In genomic region chr17:30084773-30085172, GRCh38 we compare ENCODE assay signal across 24 cellular contexts. TPM values are rescaled to one million over a fixed set of nuclear protein-coding genes. Genes with fewer than 3 reads are reported as not detected.
DNase-seq lines count a peak whose midpoint lies in the region; ATAC-seq, FAIRE-seq and TF ChIP-seq lines count a peak whose summit lies in the region.
"Had no signal": no experiment of that assay in that cellular context is flagged by ENCODE, and none has a peak within 500 bp of the region (broad histone marks: within the 10 kb centered on the region; RNA-seq: fewer than 3 reads in every experiment).

No MANE protein-coding gene starts in this region.

- no peak for FAIRE-seq in HepG2 (lab: Jason Lieb, UNC)
- no peak for FAIRE-seq in K562 (lab: Jason Lieb, UNC)
- FAIRE-seq: D721Med, G401.6, GM12892, HTR-8/SVneo had no signal

- peak; percentile 54; the same call in 1 of the 3 replicates for ATAC-seq in HepG2
- ATAC-seq in right lobe of liver, result no peak
- ATAC-seq in K562, result peak; percentile 55; the same call in 2 of the 3 replicates
- ATAC-seq: SK-N-SH treated with all-trans-retinoic acid at 6 μM for 48 hours had no signal

- 4% methylated on average over 6 of the region's 6 CpGs for WGBS in HepG2 (ENCODE audit: low lambda C conversion rate)
- 49% methylated on average over 6 of the region's 6 CpGs for WGBS in right lobe of liver (ENCODE audit: insufficient coverage, low coverage, low lambda C conversion rate, missing lambda C conversion rate)
- 17% methylated on average over 4 of the region's 6 CpGs for WGBS in K562 (ENCODE audit: insufficient coverage, low coverage, missing lambda C conversion rate)

- TF ChIP-seq CTCF in HepG2 (CRISPR knock-in tag; IDR thresholded peaks at IDR 0.05) (no peak), right lobe of liver (IDR thresholded peaks at IDR 0.05) (no peak), K562 (IDR thresholded peaks at IDR 0.05 in 2 of 3, conservative IDR thresholded peaks at IDR 0.05 in 1 of 3; ENCODE audit: insufficient read depth in 2 of 3, low read depth in 1 of 3, low read length in 3 of 3) (no peak), brain microvascular endothelial cell (IDR thresholded peaks at IDR 0.05; ENCODE audit: low read depth, low read length, missing control alignments) (no peak)

- no TSS peak for BruUV-seq in HepG2 (replicated peaks; lab: Mats Ljungman, UMichigan)
- no TSS peak for BruUV-seq in K562 (replicated peaks; lab: Mats Ljungman, UMichigan)

- no peaks in the 10 kb centered on the region for H3K9me3 ChIP-seq in HepG2 (ENCODE audit: low read length)
- H3K9me3 ChIP-seq in right lobe of liver, result no peaks in the 10 kb centered on the region
- H3K9me3 ChIP-seq in K562 (replicated peaks; ENCODE audit: control insufficient read depth, insufficient read depth, low read depth, low read length), result no peaks in the 10 kb centered on the region
- H3K9me3 ChIP-seq: BE2C had no signal

- no peaks in the 10 kb centered on the region for H3K79me2 ChIP-seq in HepG2 (ENCODE audit: insufficient read depth, low read length)
- no peaks in the 10 kb centered on the region for H3K79me2 ChIP-seq in K562 (ENCODE audit: control insufficient read depth, insufficient read depth, low read length)

- H3K9me1 ChIP-seq in K562 (ENCODE audit: control insufficient read depth, insufficient read depth, low read length), result no peaks in the 10 kb centered on the region

- intact Hi-C loops in HepG2 (cut with micrococcal nuclease; ENCODE audit: unreplicated experiment) (no loop called here), right lobe of liver (cut with DNase I) (no loop called here), K562 (cut with micrococcal nuclease) (no loop called here)

- no peaks in the 10 kb centered on the region for H3K36me3 ChIP-seq in HepG2 (replicated peaks in 1 of 2; ENCODE audit: control insufficient read depth in 1 of 2, insufficient read depth in 2 of 2, low read length in 2 of 2)
- no peaks in the 10 kb centered on the region for H3K36me3 ChIP-seq in right lobe of liver
- no peaks in the 10 kb centered on the region for H3K36me3 ChIP-seq in K562 (ENCODE audit: control insufficient read depth, insufficient read depth, low read length)
- no peaks in the 10 kb centered on the region for H3K36me3 ChIP-seq in brain microvascular endothelial cell (replicated peaks)
- H3K36me3 ChIP-seq: BE2C had no signal

- CTCF ChIA-PET in HepG2 (lab: Yijun Ruan, JAX; ENCODE audit: low intra/inter-chr PET ratio, low total read pairs), result no interaction called here
- CTCF ChIA-PET in K562 (lab: Yijun Ruan, JAX; ENCODE audit: low intra/inter-chr PET ratio), result no interaction called here

- DNase-seq in HepG2 (ENCODE audit: low spot score) (no peak), right lobe of liver (no peak), NCI-H2227 treated with DMSO at 0.1 percent for 48 hours (lab: John Stamatoyannopoulos, UW) (peak; percentile 69), K562 (ENCODE audit: extremely low read depth in 1 of 4, low spot score in 3 of 4) (no peak), NCI-H446 treated with DMSO at 0.1 percent for 48 hours (lab: John Stamatoyannopoulos, UW) (no peak), HK-2 (ENCODE audit: unreplicated experiment) (no peak), brain microvascular endothelial cell (no peak)
- DNase-seq: BE2C; GOT3; HCEC 1CT; IMR-90; NCI-H1105; NCI-H1694; NCI-H226; NCI-H526; NK-92 treated with Interleukin-12 subunit alpha and Interleukin-12 subunit beta, amount 100 ng/mL, for 24 hours; SHP77 treated with DMSO at 0.1 percent for 48 hours; T-helper 1 cell had no signal

- H3K27ac ChIP-seq in HepG2 (ENCODE audit: extremely low read length, insufficient read depth, low read length) (no peak overlapping the region), right lobe of liver (no peak overlapping the region), K562 (ENCODE audit: extremely low read depth, low read depth, low read length) (no peak overlapping the region), brain microvascular endothelial cell (no peak overlapping the region)
- H3K27ac ChIP-seq: RWPE1 had no signal

- POLR2A ChIA-PET in HepG2 (lab: Yijun Ruan, JAX) (no interaction called here), K562 (lab: Yijun Ruan, JAX) (interaction anchor here (0.5 to 1.2 kb wide), 3 partner anchors 13 to 352 kb away, joined by 3 to 5 read pairs (median 4); no protein-coding TSS in a partner anchor)

- in situ Hi-C loops in HepG2 (cut with HindIII; ENCODE audit: extremely low pct_ligation_motif_present, low pct_unique_long_range_greater_than_20kb) (no loop called here), K562 (cut with MboI) (loop anchor here (10.0 kb wide), 1 partner anchor 280 kb away; no protein-coding TSS in a partner anchor), brain microvascular endothelial cell (cut with HindIII; ENCODE audit: low pct_ligation_motif_present, low sequenced_read_pairs) (no loop called here)

- TF ChIP-seq POLR2A in HepG2 (IDR thresholded peaks at IDR 0.05; ENCODE audit: insufficient read depth in 1 of 2, low read depth in 2 of 2, low read length in 2 of 2) (no peak), right lobe of liver (IDR thresholded peaks at IDR 0.05) (no peak), K562 (conservative IDR thresholded peaks at IDR 0.05) (no peak)

- no peak for TF ChIP-seq EP300 in HepG2 (IDR thresholded peaks at IDR 0.05; ENCODE audit: low read depth in 2 of 2, low read length in 2 of 2)
- no peak for TF ChIP-seq EP300 in HepG2 (CRISPR knock-in tag; IDR thresholded peaks at IDR 0.05; ENCODE audit: borderline replicate concordance)
- no peak for TF ChIP-seq EP300 in K562 (IDR thresholded peaks at IDR 0.05; ENCODE audit: low read length)

- H2AFZ ChIP-seq in HepG2 (ENCODE audit: low read length), result no peak overlapping the region
- no peak overlapping the region for H2AFZ ChIP-seq in K562 (ENCODE audit: low read depth, low read length)

- H3K4me1 ChIP-seq in HepG2 (ENCODE audit: insufficient read depth, low read length), result no peaks in the 10 kb centered on the region
- H3K4me1 ChIP-seq in right lobe of liver, result no peaks in the 10 kb centered on the region
- H3K4me1 ChIP-seq in K562 (replicated peaks in 1 of 2; ENCODE audit: control insufficient read depth in 2 of 2, insufficient read depth in 2 of 2, low read length in 2 of 2), result no peaks in the 10 kb centered on the region
- H3K4me1 ChIP-seq: BE2C had no signal

- H4K20me1 ChIP-seq in HepG2 (ENCODE audit: insufficient read depth, low read length) (no peaks in the 10 kb centered on the region), K562 (replicated peaks; ENCODE audit: control insufficient read depth, insufficient read depth, low read length) (no peaks in the 10 kb centered on the region; the same call in 1 of the 2 replicates)

- H3K9ac ChIP-seq in HepG2 (ENCODE audit: insufficient read depth, low read depth, low read length), result no peak overlapping the region
- no peak overlapping the region; a peak in 1 of 4 replicates for H3K9ac ChIP-seq in K562 (ENCODE audit: insufficient read depth in 1 of 2, low read depth in 2 of 2, low read length in 2 of 2)

- H3K27me3 ChIP-seq in HepG2 (ENCODE audit: control insufficient read depth in 1 of 2, insufficient read depth in 2 of 2, low read length in 2 of 2) (peaks cover 1 to 25% of the 10 kb centered on the region in 2 experiments; a peak in 3 of 5 replicates), right lobe of liver (no peaks in the 10 kb centered on the region), K562 (ENCODE audit: control insufficient read depth in 2 of 2, insufficient read depth in 2 of 2, low read length in 2 of 2) (peaks cover 25 to 28% of the 10 kb centered on the region in 2 experiments), brain microvascular endothelial cell (replicated peaks) (no peaks in the 10 kb centered on the region)
- H3K27me3 ChIP-seq: BE2C had no signal

- H3K4me3 ChIP-seq in HepG2 (replicated peaks in 1 of 3; ENCODE audit: insufficient read depth in 1 of 3, low read depth in 2 of 3, low read length in 3 of 3) (no peak overlapping the region), right lobe of liver (no peak overlapping the region), K562 (no peak overlapping the region), brain microvascular endothelial cell (ENCODE audit: low read depth, low read length) (no peak overlapping the region)

- H3K4me2 ChIP-seq in HepG2 (ENCODE audit: low read depth, low read length) (no peak overlapping the region), K562 (ENCODE audit: insufficient read depth, low read length) (no peak overlapping the region)

- TF ChIP-seq RAD21 in HepG2 (CRISPR knock-in tag; IDR thresholded peaks at IDR 0.05) (no peak), K562 (CRISPR knock-in tag; conservative IDR thresholded peaks at IDR 0.05 in 1 of 2, IDR thresholded peaks at IDR 0.05 in 1 of 2) (no peak)

RNA-seq across cellular contexts. Expression of gene NSRP1, which starts 31.8 kb away (rescaled TPM):
- total RNA-seq in HepG2 (2016; rRNA removed; fragmentation: Illumina TruSeq; extraction: Trizol) (12.7 and 14.3 TPM in 2 replicates), right lobe of liver (10 to 100 TPM in 1 of 6 experiments, 1 to 10 TPM in 5; 5.8 to 11.7 (median 8.1) TPM), K562 (2014; rRNA removed) (18.4 and 18.8 TPM in 2 replicates), K562 (2014; rRNA removed; fragmentation: Illumina TruSeq; extraction: Trizol) (32.2 and 34.1 TPM in 2 replicates), K562 (2015; rRNA removed; fragmentation: Illumina TruSeq; extraction: Trizol) (29.0 and 32.7 TPM in 2 replicates), K562 (2021) (19.5 and 20.8 TPM in 2 replicates)
- 4.8 and 4.9 TPM in 2 replicates for total RNA-seq in HepG2 (2016; cell fraction: cytosol; rRNA removed; fragmentation: Illumina TruSeq; extraction: Trizol; ENCODE audit: low read depth)
- 11.4 and 13.2 TPM in 2 replicates for total RNA-seq in HepG2 (2016; cell fraction: insoluble cytoplasmic fraction; rRNA removed; fragmentation: Illumina TruSeq; extraction: Trizol)
- total RNA-seq in HepG2 (2016; cell fraction: membrane; rRNA removed; fragmentation: Illumina TruSeq; extraction: Trizol), result 6.2 and 6.9 TPM in 2 replicates
- total RNA-seq in HepG2 (2016; cell fraction: nucleus; rRNA removed; fragmentation: Illumina TruSeq; extraction: Trizol), result 17.0 and 18.8 TPM in 2 replicates
- polyA plus RNA-seq in HepG2 (2011; rRNA removed) (6.9 and 7.0 TPM in 2 replicates), K562 (2011; rRNA removed) (8.7 and 19.0 TPM in 2 replicates), K562 (2014; fragmentation: Illumina TruSeq; extraction: Trizol) (50.4 and 68.6 TPM in 2 replicates), K562 (2014; fragmentation: Nextera tagmentation; extraction: Ambion mirVana) (10 to 100 TPM; 52.8 to 54.2 TPM), K562 (2014; rRNA removed) (36.6 and 43.6 TPM in 2 replicates)
- 4.6 and 5.9 TPM in 2 replicates for polyA plus RNA-seq in HepG2 (2011; cell fraction: cytosol; rRNA removed)
- 7.8 and 8.7 TPM in 2 replicates for polyA plus RNA-seq in HepG2 (2011; cell fraction: nucleus; rRNA removed)
- polyA plus RNA-seq in HepG2 (2012), result 9.8 and 14.0 TPM in 2 replicates
- polyA plus RNA-seq in HepG2 (2016; cell fraction: cytosol; fragmentation: Illumina TruSeq; extraction: Trizol; ENCODE audit: low read depth), result 2.3 and 2.7 TPM in 2 replicates
- 20.2 and 23.2 TPM in 2 replicates for polyA plus RNA-seq in HepG2 (2016; cell fraction: insoluble cytoplasmic fraction; fragmentation: Illumina TruSeq; extraction: Trizol; ENCODE audit: low read depth)
- polyA plus RNA-seq in HepG2 (2016; cell fraction: membrane; fragmentation: Illumina TruSeq; extraction: Trizol; ENCODE audit: low read depth), result 4.3 and 5.8 TPM in 2 replicates
- polyA plus RNA-seq in HepG2 (2016; cell fraction: nucleus; fragmentation: Illumina TruSeq; extraction: Trizol; ENCODE audit: insufficient read depth, low read depth), result 29.8 and 32.2 TPM in 2 replicates
- 5.6 and 19.0 TPM in 2 replicates for polyA minus RNA-seq in HepG2 (2011; rRNA and poly(A)+ RNA removed; ENCODE audit: low replicate concordance)
- polyA minus RNA-seq in HepG2 (2011; cell fraction: cytosol; rRNA and poly(A)+ RNA removed), result 3.8 and 5.9 TPM in 2 replicates
- polyA minus RNA-seq in HepG2 (2011; cell fraction: nucleus; rRNA and poly(A)+ RNA removed), result 31.1 and 34.6 TPM in 2 replicates
- 40.8 and 58.4 TPM in 2 replicates for total RNA-seq in K562 (2011; cell fraction: chromatin; rRNA removed; ENCODE audit: low replicate concordance)
- 30.5 and 46.5 TPM in 2 replicates for total RNA-seq in K562 (2011; cell fraction: nucleolus; rRNA removed)
- total RNA-seq in K562 (2011; cell fraction: nucleoplasm; rRNA removed), result 75.9 and 147 TPM in 2 replicates
- polyA plus RNA-seq in K562 (2011; cell fraction: cytosol; rRNA removed), result 3.3 and 7.0 TPM in 2 replicates
- polyA plus RNA-seq in K562 (2011; cell fraction: nucleus; rRNA removed), result 9.8 and 17.2 TPM in 2 replicates
- 28.6 and 33.8 TPM in 2 replicates for polyA plus RNA-seq in K562 (2012)
- polyA minus RNA-seq in K562 (2011; rRNA and poly(A)+ RNA removed), result 11.7 and 16.7 TPM in 2 replicates
- 14.0 and 17.5 TPM in 2 replicates for polyA minus RNA-seq in K562 (2011; cell fraction: cytosol; rRNA and poly(A)+ RNA removed)
- polyA minus RNA-seq in K562 (2011; cell fraction: nucleus; rRNA and poly(A)+ RNA removed), result 13.0 and 20.9 TPM in 2 replicates

Comparison
In these comparisons a context has a peak if more than half of its experiments do, and no peak if none do; other contexts are left out.
1. ATAC-seq: peak in HepG2 (single experiment) and K562 (single experiment); none in right lobe of liver (0 of 4).